In genomic region chr6:110629153-110629552, GRCh38 we compare ENCODE assay signal across 19 cellular contexts.
A peak's percentile ranks its signal among the peaks of the same experiment; 100 is the strongest.
DNase-seq lines count a peak whose midpoint lies in the region; ATAC-seq and TF ChIP-seq lines count a peak whose summit lies in the region.
"Had no signal": no experiment of that assay in that cellular context is flagged by ENCODE, and none has a peak within 500 bp of the region (broad histone marks: within the 10 kb centered on the region; RNA-seq: fewer than 3 reads in every experiment).

No MANE protein-coding gene starts in this region.

- H3K4me3 Mint-ChIP-seq in osteocyte (ENCODE audit: unreplicated experiment), result no peak overlapping the region
- H3K4me3 Mint-ChIP-seq: activated naive CD8-positive, alpha-beta T cell treated with anti-CD3 and anti-CD28 coated beads, Interleukin-2, amount 50 U/mL, for 24 hours; activated T-helper 17 cell treated with anti-CD3 and anti-CD28 coated beads, Interleukin-2, amount 50 U/mL, for 72 hours; GM23338; mesothelial cell of epicardium had no signal

- no peaks in the 10 kb centered on the region for H3K9me3 ChIP-seq in mucosa of descending colon
- H3K9me3 ChIP-seq: BLaER1, SJCRH30, testis had no signal

- H3K4me1 ChIP-seq in mucosa of descending colon (ENCODE audit: low read depth), result no peaks in the 10 kb centered on the region
- H3K4me1 ChIP-seq: BLaER1, SJCRH30, testis had no signal

- H3K27ac Mint-ChIP-seq in osteocyte (ENCODE audit: unreplicated experiment), result no peak overlapping the region
- H3K27ac Mint-ChIP-seq: activated naive CD8-positive, alpha-beta T cell treated with anti-CD3 and anti-CD28 coated beads, Interleukin-2, amount 50 U/mL, for 24 hours; activated T-helper 17 cell treated with anti-CD3 and anti-CD28 coated beads, Interleukin-2, amount 50 U/mL, for 72 hours; GM23338; mesothelial cell of epicardium had no signal

- ATAC-seq in mucosa of descending colon, result peak; percentile 90
- ATAC-seq: activated naive CD8-positive, alpha-beta T cell treated with anti-CD3 and anti-CD28 coated beads, Interleukin-2, amount 50 U/mL, for 24 hours; activated T-helper 17 cell treated with anti-CD3 and anti-CD28 coated beads, Interleukin-2, amount 50 U/mL, for 72 hours; GM23338 had no signal

- no peak overlapping the region for H3K4me3 ChIP-seq in mucosa of descending colon
- H3K4me3 ChIP-seq: BLaER1, GM23338, SJCRH30, testis had no signal

- no peak for TF ChIP-seq CTCF in mucosa of descending colon (IDR thresholded peaks at IDR 0.05)
- TF ChIP-seq CTCF in osteocyte (IDR thresholded peaks at IDR 0.05), result no peak

- no peaks in the 10 kb centered on the region for H3K36me3 ChIP-seq in mucosa of descending colon (ENCODE audit: low read depth)
- H3K36me3 ChIP-seq: SJCRH30 had no signal

- intact Hi-C loops in mucosa of descending colon (cut with DNase I, micrococcal nuclease), result no loop called here

- no peaks in the 10 kb centered on the region for H3K9me3 Mint-ChIP-seq in osteocyte (ENCODE audit: unreplicated experiment)
- H3K9me3 Mint-ChIP-seq: activated naive CD8-positive, alpha-beta T cell treated with anti-CD3 and anti-CD28 coated beads, Interleukin-2, amount 50 U/mL, for 24 hours; activated T-helper 17 cell treated with anti-CD3 and anti-CD28 coated beads, Interleukin-2, amount 50 U/mL, for 72 hours; GM23338; mesothelial cell of epicardium had no signal

- no peaks in the 10 kb centered on the region for H3K27me3 Mint-ChIP-seq in osteocyte (ENCODE audit: unreplicated experiment)
- H3K27me3 Mint-ChIP-seq: activated naive CD8-positive, alpha-beta T cell treated with anti-CD3 and anti-CD28 coated beads, Interleukin-2, amount 50 U/mL, for 24 hours; activated T-helper 17 cell treated with anti-CD3 and anti-CD28 coated beads, Interleukin-2, amount 50 U/mL, for 72 hours had no signal

- H3K36me3 Mint-ChIP-seq in osteocyte (ENCODE audit: unreplicated experiment), result peaks cover 11% of the 10 kb centered on the region

- DNase-seq in NCI-H1417 (lab: John Stamatoyannopoulos, UW), result peak in 2 of 3 experiments; percentile 35 to 45
- DNase-seq in NCI-H1417 treated with DMSO at 0.1 percent for 48 hours (lab: John Stamatoyannopoulos, UW), result no peak
- DNase-seq in NCI-H187 treated with DMSO at 0.1 percent for 48 hours (lab: John Stamatoyannopoulos, UW), result peak; percentile 46
- peak; percentile 86 for DNase-seq in NCI-H69 (lab: John Stamatoyannopoulos, UW)
- DNase-seq in mucosa of descending colon, result no peak
- DNase-seq in osteocyte (ENCODE audit: extremely low spot score, unreplicated experiment), result no peak
- DNase-seq in central memory CD4-positive, alpha-beta T cell, result no peak
- no peak for DNase-seq in H4 (ENCODE audit: low spot score)
- DNase-seq: activated CD4-positive, CD25-positive, alpha-beta regulatory T cell; activated naive CD8-positive, alpha-beta T cell treated with anti-CD3 and anti-CD28 coated beads, Interleukin-2, amount 50 U/mL, for 24 hours; DND-41; NCI-H1930; SJCRH30; stimulated activated CD4-positive, alpha-beta T cell treated with anti-CD3 and anti-CD28 coated beads, Interleukin-12 subunit alpha, Interleukin-12 subunit beta, amount 100 ng/mL, for 4 hours; testis had no signal

- no peaks in the 10 kb centered on the region for H3K4me1 Mint-ChIP-seq in osteocyte (ENCODE audit: unreplicated experiment)
- H3K4me1 Mint-ChIP-seq: activated naive CD8-positive, alpha-beta T cell treated with anti-CD3 and anti-CD28 coated beads, Interleukin-2, amount 50 U/mL, for 24 hours; activated T-helper 17 cell treated with anti-CD3 and anti-CD28 coated beads, Interleukin-2, amount 50 U/mL, for 72 hours; GM23338; mesothelial cell of epicardium had no signal

Comparison
In these comparisons a context has a peak if more than half of its experiments do, and no peak if none do; other contexts are left out.
1. DNase-seq: peak in NCI-H1417 (2 of 3), NCI-H187 treated with DMSO at 0.1 percent for 48 hours (single experiment) and NCI-H69 (single experiment); none in NCI-H1417 treated with DMSO at 0.1 percent for 48 hours (single experiment), mucosa of descending colon (0 of 3), osteocyte (single experiment), central memory CD4-positive, alpha-beta T cell (single experiment) and H4 (single experiment).